1 cellular context compared by ENCODE assay signal in the genomic region with DNA sequence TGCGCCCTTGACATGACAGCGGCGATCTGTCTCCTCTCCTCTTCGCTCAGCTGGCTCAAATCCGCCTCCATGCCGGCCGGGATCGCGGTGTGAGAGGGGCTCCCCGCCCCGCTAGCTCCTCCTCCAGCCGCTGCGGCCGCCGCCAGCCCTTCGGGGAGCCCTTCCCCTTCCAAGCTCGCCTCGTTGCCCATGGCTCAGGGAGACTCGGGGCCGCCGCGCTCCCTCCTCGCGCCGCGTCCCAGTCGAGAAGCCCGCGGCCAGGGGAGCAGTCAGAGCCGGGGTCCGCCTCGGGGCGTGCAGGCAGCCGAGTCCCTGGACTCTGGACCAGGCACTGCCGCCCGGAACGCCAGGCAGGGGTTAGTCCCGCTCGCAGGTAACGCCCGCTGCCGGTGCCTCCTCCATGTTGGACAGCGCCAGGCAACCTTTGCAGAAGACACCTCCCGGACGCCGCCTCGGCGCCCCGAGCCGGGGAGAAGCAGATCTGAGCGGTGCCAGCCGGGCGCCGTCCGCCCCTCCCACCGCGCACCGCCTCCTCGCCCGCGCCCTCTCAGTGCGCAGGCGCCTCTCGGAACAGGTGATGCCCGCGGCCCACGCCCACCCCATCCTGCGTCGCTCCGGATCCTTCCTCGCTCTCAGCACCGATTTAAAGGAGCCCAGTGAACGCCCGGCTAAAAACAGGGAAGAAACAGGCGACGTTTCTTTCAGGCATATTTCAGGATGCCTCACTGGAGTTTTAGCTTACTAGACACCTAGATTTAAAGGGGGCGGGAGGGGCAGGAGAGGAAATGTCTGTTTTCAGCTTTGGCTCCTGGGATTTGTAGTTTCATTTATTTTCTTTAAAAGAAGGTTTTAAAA.
A peak's percentile ranks its signal among the peaks of the same experiment; 100 is the strongest.
TF ChIP-seq lines count a peak whose summit lies in the region.

A gene with protein sequence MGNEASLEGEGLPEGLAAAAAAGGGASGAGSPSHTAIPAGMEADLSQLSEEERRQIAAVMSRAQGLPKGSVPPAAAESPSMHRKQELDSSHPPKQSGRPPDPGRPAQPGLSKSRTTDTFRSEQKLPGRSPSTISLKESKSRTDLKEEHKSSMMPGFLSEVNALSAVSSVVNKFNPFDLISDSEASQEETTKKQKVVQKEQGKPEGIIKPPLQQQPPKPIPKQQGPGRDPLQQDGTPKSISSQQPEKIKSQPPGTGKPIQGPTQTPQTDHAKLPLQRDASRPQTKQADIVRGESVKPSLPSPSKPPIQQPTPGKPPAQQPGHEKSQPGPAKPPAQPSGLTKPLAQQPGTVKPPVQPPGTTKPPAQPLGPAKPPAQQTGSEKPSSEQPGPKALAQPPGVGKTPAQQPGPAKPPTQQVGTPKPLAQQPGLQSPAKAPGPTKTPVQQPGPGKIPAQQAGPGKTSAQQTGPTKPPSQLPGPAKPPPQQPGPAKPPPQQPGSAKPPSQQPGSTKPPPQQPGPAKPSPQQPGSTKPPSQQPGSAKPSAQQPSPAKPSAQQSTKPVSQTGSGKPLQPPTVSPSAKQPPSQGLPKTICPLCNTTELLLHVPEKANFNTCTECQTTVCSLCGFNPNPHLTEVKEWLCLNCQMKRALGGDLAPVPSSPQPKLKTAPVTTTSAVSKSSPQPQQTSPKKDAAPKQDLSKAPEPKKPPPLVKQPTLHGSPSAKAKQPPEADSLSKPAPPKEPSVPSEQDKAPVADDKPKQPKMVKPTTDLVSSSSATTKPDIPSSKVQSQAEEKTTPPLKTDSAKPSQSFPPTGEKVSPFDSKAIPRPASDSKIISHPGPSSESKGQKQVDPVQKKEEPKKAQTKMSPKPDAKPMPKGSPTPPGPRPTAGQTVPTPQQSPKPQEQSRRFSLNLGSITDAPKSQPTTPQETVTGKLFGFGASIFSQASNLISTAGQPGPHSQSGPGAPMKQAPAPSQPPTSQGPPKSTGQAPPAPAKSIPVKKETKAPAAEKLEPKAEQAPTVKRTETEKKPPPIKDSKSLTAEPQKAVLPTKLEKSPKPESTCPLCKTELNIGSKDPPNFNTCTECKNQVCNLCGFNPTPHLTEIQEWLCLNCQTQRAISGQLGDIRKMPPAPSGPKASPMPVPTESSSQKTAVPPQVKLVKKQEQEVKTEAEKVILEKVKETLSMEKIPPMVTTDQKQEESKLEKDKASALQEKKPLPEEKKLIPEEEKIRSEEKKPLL (N-terminal part only) (minus strand): TSS at position 483 of the 855 bp plus-strand sequence. CDS start 292 bp downstream, at position 191.

TF ChIP-seq in neural cell, 6 proteins besides CTCF, POLR2A, EP300 and RAD21 (continued from another document):
- TF ChIP-seq REST (IDR thresholded peaks at IDR 0.05; ENCODE audit: borderline replicate concordance) (peak; percentile 81), EZH2 (IDR thresholded peaks at IDR 0.05; ENCODE audit: borderline replicate concordance, insufficient read depth, low read length, poor library complexity, severe bottlenecking) (no peak)
